Comparison of ENCODE assay signal across 10 cellular contexts in genomic region chrX:69505772-69506616, GRCh38. TPM values are rescaled to one million over a fixed set of nuclear protein-coding genes. Genes with fewer than 3 reads are reported as not detected.
DNase-seq lines count a peak whose midpoint lies in the region; ATAC-seq and TF ChIP-seq lines count a peak whose summit lies in the region.
"Had no signal": no experiment of that assay in that cellular context is flagged by ENCODE, and none has a peak within 500 bp of the region (broad histone marks: within the 10 kb centered on the region; RNA-seq: fewer than 3 reads in every experiment).

No MANE protein-coding gene starts in this region.

- H3K9me3 Mint-ChIP-seq in memory B cell = no peaks in the 10 kb centered on the region

- DNase-seq in dorsolateral prefrontal cortex (no peak), memory B cell (ENCODE audit: low spot score in 2 of 2) (no peak), posterior vena cava (ENCODE audit: low spot score) (no peak), epidermal melanocyte (ENCODE audit: insufficient read length, low spot score) (no peak)
- DNase-seq: cortex of kidney, NCI-H1417 treated with DMSO at 0.1 percent for 48 hours had no signal

- peaks cover 2% of the 10 kb centered on the region for H3K36me3 Mint-ChIP-seq in memory B cell

- no peaks in the 10 kb centered on the region for H3K4me1 ChIP-seq in HUES48 (ENCODE audit: control insufficient read depth, insufficient read depth, low read length)

- peak overlapping the region; percentile 73 for H3K4me3 ChIP-seq in HUES48 (ENCODE audit: low read depth, low read length)
- peak overlapping the region in 36 of 59 donors; percentile 5 to 69 (median 50) for H3K4me3 ChIP-seq in dorsolateral prefrontal cortex

- no peak overlapping the region for H3K9ac ChIP-seq in HUES48 (ENCODE audit: low read depth, low read length)

- TF ChIP-seq POLR2A in GM18505 (IDR thresholded peaks at IDR 0.05; ENCODE audit: borderline replicate concordance, extremely low read depth, insufficient read depth, insufficient read length) = no peak

- ATAC-seq in memory B cell (ENCODE audit: low read depth) (no peak), GM18505 (IDR thresholded peaks at IDR 0.05; ENCODE audit: unreplicated experiment) (no peak), HG03460 (IDR thresholded peaks at IDR 0.05; ENCODE audit: unreplicated experiment) (no peak)

- TF ChIP-seq CTCF in C4-2B (conservative IDR thresholded peaks at IDR 0.05) (no peak), dorsolateral prefrontal cortex (IDR thresholded peaks at IDR 0.05 in 54 of 56, conservative IDR thresholded peaks at IDR 0.05 in 2 of 56; ENCODE audit: low read depth in 1 of 56, partially characterized antibody in 56 of 56) (no peak)

- H3K9me3 ChIP-seq in HUES48 (ENCODE audit: control insufficient read depth, insufficient read depth, low read length) = peaks cover 42% of the 10 kb centered on the region

- H3K27me3 Mint-ChIP-seq in memory B cell = peaks cover 8% of the 10 kb centered on the region

- peak overlapping the region; percentile 58 for H3K4me3 Mint-ChIP-seq in memory B cell

- intact Hi-C loops in dorsolateral prefrontal cortex (cut with DNase I) = loop anchor here in 1 of 2 donors (2.0 kb wide), 1 partner anchor 109 kb away; no protein-coding TSS in a partner anchor
- intact Hi-C loops in posterior vena cava (cut with DNase I) = no loop called here

- peak overlapping the region; percentile 91 for H3K27ac ChIP-seq in C4-2B
- no peak overlapping the region for H3K27ac ChIP-seq in HUES48 (ENCODE audit: low read depth, low read length)
- no peak overlapping the region for H3K27ac ChIP-seq in dorsolateral prefrontal cortex

- no peak overlapping the region for H3K27ac Mint-ChIP-seq in memory B cell

- H3K27me3 ChIP-seq in HUES48 (ENCODE audit: control insufficient read depth, insufficient read depth, low read length) (peaks cover 17% of the 10 kb centered on the region), dorsolateral prefrontal cortex (peaks cover 0 to 70% (median 26%) of the 10 kb centered on the region in 45 donors)

- H3K36me3 ChIP-seq in HUES48 (ENCODE audit: control insufficient read depth, insufficient read depth, low read length) = no peaks in the 10 kb centered on the region; the same call in 1 of the 2 replicates

- H3K4me1 Mint-ChIP-seq in memory B cell = peaks cover 4% of the 10 kb centered on the region

RNA-seq across cellular contexts. Expression of gene NALF2, which starts 1.9 kb away (rescaled TPM):
- total RNA-seq in dorsolateral prefrontal cortex = 1 to 10 TPM; 1.5 to 7.6 (median 3.5) TPM
- total RNA-seq in posterior vena cava = under 1 TPM; 0.23 to 0.48 TPM
